In genomic region chr3:38454179-38454883, GRCh38 we compare ENCODE assay signal across 1 cellular context.
TF ChIP-seq lines count a peak whose summit lies in the region.

No MANE protein-coding gene starts in this region.

TF ChIP-seq in K562, 482 proteins besides CTCF, POLR2A, EP300 and RAD21 (continued from another document and continues in another):
- TF ChIP-seq RERE (CRISPR knock-in tag; IDR thresholded peaks at IDR 0.05; ENCODE audit: borderline replicate concordance) = no peak
- TF ChIP-seq PHF8 (IDR thresholded peaks at IDR 0.05; ENCODE audit: borderline replicate concordance, low read length) = peak; percentile 78; the same call in 1 of the 2 replicates
- no peak for TF ChIP-seq LCOR (CRISPR knock-in tag; IDR thresholded peaks at IDR 0.05)
- TF ChIP-seq TARDBP (IDR thresholded peaks at IDR 0.05) = no peak
- TF ChIP-seq MXD1 (CRISPR knock-in tag; IDR thresholded peaks at IDR 0.05; ENCODE audit: borderline replicate concordance, poor library complexity, severe bottlenecking) = no peak
- TF ChIP-seq BRF1 (IDR thresholded peaks at IDR 0.05; ENCODE audit: borderline replicate concordance, extremely low read depth, insufficient read length) = no peak
- no peak for TF ChIP-seq ZNF695 (CRISPR knock-in tag; IDR thresholded peaks at IDR 0.05)
- no peak for TF ChIP-seq FOXJ2 (tag; IDR thresholded peaks at IDR 0.05)
- TF ChIP-seq MAFF (IDR thresholded peaks at IDR 0.05; ENCODE audit: low read length) = no peak
- no peak for TF ChIP-seq SOX6 (IDR thresholded peaks at IDR 0.05)
- no peak for TF ChIP-seq RHOXF2B (CRISPR knock-in tag; conservative IDR thresholded peaks at IDR 0.05)
- no peak for TF ChIP-seq TSHZ1 (CRISPR knock-in tag; IDR thresholded peaks at IDR 0.05)
- peak; percentile 24 for TF ChIP-seq RBBP5 (IDR thresholded peaks at IDR 0.05; ENCODE audit: borderline replicate concordance, insufficient read depth, low read length, poor library complexity, severe bottlenecking)
- no peak for TF ChIP-seq MCM5 (IDR thresholded peaks at IDR 0.05; ENCODE audit: low read depth)
- TF ChIP-seq SAP30 (IDR thresholded peaks at IDR 0.05; ENCODE audit: borderline replicate concordance, insufficient read depth, low read depth, low read length, poor library complexity, severe bottlenecking) = peak; percentile 74
- TF ChIP-seq CBFB (CRISPR knock-in tag; IDR thresholded peaks at IDR 0.05) = no peak
- TF ChIP-seq SRSF1 (IDR thresholded peaks at IDR 0.05; ENCODE audit: low read depth, low read length) = no peak
- TF ChIP-seq ZNF592 (IDR thresholded peaks at IDR 0.05) = 0 out of 2 replicates have a peak, but pooled peaks have one; percentile 3
- TF ChIP-seq RCOR1 (IDR thresholded peaks at IDR 0.05; ENCODE audit: borderline replicate concordance in 1 of 2, low read depth in 2 of 2, low read length in 2 of 2) = no peak
- peak; percentile 56; the same call in 1 of the 2 replicates for TF ChIP-seq HDAC6 (IDR thresholded peaks at IDR 0.05; ENCODE audit: low read depth, low read length)
- no peak for TF ChIP-seq PCBP2 (IDR thresholded peaks at IDR 0.05; ENCODE audit: low read depth, low read length, poor library complexity, severe bottlenecking)
- peak; percentile 20; the same call in 1 of the 2 replicates for TF ChIP-seq SUPT5H (IDR thresholded peaks at IDR 0.05)
- TF ChIP-seq ATF4 (CRISPR knock-in tag; IDR thresholded peaks at IDR 0.05) = no peak
- no peak for TF ChIP-seq GABPA (tag; conservative IDR thresholded peaks at IDR 0.05; ENCODE audit: low read depth)
- TF ChIP-seq HMG20B (CRISPR knock-in tag; IDR thresholded peaks at IDR 0.05) = no peak
- no peak; the same call in 1 of the 2 replicates for TF ChIP-seq SP1 (CRISPR knock-in tag; IDR thresholded peaks at IDR 0.05)
- no peak for TF ChIP-seq CREBBP (IDR thresholded peaks at IDR 0.05; ENCODE audit: low read depth, low read length)
- 0 out of 2 replicates have a peak, but pooled peaks have one; percentile 33 for TF ChIP-seq RBM14 (IDR thresholded peaks at IDR 0.05; ENCODE audit: borderline replicate concordance, insufficient read depth, low read depth, low read length)
- TF ChIP-seq THAP7 (CRISPR knock-in tag; IDR thresholded peaks at IDR 0.05) = no peak
- no peak for TF ChIP-seq RBM17 (IDR thresholded peaks at IDR 0.05; ENCODE audit: borderline replicate concordance, low read depth, low read length)
- TF ChIP-seq ZMIZ1 (IDR thresholded peaks at IDR 0.05; ENCODE audit: low read depth in 2 of 2, low read length in 2 of 2) = no peak
- no peak for TF ChIP-seq ZBTB12 (CRISPR knock-in tag; IDR thresholded peaks at IDR 0.05)
- no peak for TF ChIP-seq ZZZ3 (IDR thresholded peaks at IDR 0.05)
- TF ChIP-seq ELK1 (CRISPR knock-in tag; IDR thresholded peaks at IDR 0.05) = no peak
- TF ChIP-seq JUND (IDR thresholded peaks at IDR 0.05; ENCODE audit: borderline replicate concordance, low read depth, low read length) = no peak
- TF ChIP-seq JUND (tag; IDR thresholded peaks at IDR 0.05; ENCODE audit: borderline replicate concordance, low read depth, low read length) = no peak
